Comparison of ENCODE assay signal across 15 cellular contexts in genomic region chr3:134617608-134618472, GRCh38. TPM values are rescaled to one million over a fixed set of nuclear protein-coding genes. Genes with fewer than 3 reads are reported as not detected.
"Had no signal": no experiment of that assay in that cellular context is flagged by ENCODE, and none has a peak within 500 bp of the region (broad histone marks: within the 10 kb centered on the region; RNA-seq: fewer than 3 reads in every experiment).

No MANE protein-coding gene starts in this region.

- H3K9me3 Mint-ChIP-seq: activated T-cell treated with anti-CD3 and anti-CD28 coated beads, Interleukin-2, amount 50 U/mL, for 72 hours had no signal

- ATAC-seq: activated CD4-positive, CD25-positive, alpha-beta regulatory T cell treated with anti-CD3 and anti-CD28 coated beads, Interleukin-2, amount 50 U/mL, for 24 hours; activated T-cell treated with anti-CD3 and anti-CD28 coated beads, Interleukin-2, amount 50 U/mL, for 72 hours; heart left ventricle; pancreas; SK-N-SH treated with all-trans-retinoic acid at 6 μM for 48 hours; T-helper 17 cell had no signal

- DNase-seq: activated CD4-positive, alpha-beta T cell treated with anti-CD3 and anti-CD28 coated beads, Interleukin-2, amount 50 U/mL, for 4 hours; activated T-cell treated with anti-CD3 and anti-CD28 coated beads, Interleukin-2, amount 50 U/mL, for 72 hours; aorta; foreskin melanocyte; heart left ventricle; left ventricle myocardium inferior; mesendoderm; stimulated activated CD4-positive, alpha-beta T cell treated with anti-CD3 and anti-CD28 coated beads, Interleukin-4, amount 100 ng/mL, for 4 hours; T-helper 17 cell; trophoblast cell had no signal

- H3K4me3 ChIP-seq: breast epithelium, heart left ventricle, left ventricle myocardium inferior, pancreas had no signal

- H3K4me3 Mint-ChIP-seq: activated T-cell treated with anti-CD3 and anti-CD28 coated beads, Interleukin-2, amount 50 U/mL, for 72 hours; T-helper 17 cell had no signal

- H3K27ac Mint-ChIP-seq: activated T-cell treated with anti-CD3 and anti-CD28 coated beads, Interleukin-2, amount 50 U/mL, for 72 hours; T-helper 17 cell had no signal

RNA-seq across cellular contexts. Expression of gene KY, which starts 33.0 kb away (rescaled TPM):
- total RNA-seq: activated T-cell treated with anti-CD3 and anti-CD28 coated beads, Interleukin-2, amount 50 U/mL, for 72 hours; subcutaneous adipose tissue; T-helper 17 cell had no signal
